17 cellular contexts compared by ENCODE assay signal in the genomic region with DNA sequence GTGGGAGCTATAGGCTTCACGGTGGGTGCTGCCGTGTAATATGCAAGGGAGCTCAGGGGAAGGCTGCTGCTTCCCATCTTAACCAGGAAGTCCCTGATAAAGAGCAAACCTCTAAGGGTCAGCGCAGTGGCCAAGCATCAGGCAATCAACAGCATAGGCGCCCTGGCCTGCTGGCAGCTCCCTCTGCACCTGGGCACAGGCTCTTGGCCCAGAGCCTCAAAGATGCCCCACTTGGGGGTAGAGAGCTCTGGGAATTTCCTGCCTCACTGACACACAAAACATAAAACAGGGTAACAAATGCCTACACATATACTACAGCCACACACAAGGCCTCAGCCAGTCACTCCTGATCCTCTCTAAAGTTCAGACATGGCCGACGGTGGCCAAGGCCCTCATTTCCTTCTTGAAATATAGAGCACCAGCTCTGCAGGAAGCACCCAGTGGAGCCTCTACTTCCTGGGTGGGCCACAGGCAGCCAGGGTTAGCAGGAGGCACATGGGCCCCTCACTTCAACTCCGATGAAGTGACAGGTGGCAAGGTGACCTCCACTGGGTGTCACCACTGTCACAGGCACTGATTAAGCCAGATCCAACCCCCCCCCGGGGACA. TPM values are rescaled to one million over a fixed set of nuclear protein-coding genes. Genes with fewer than 3 reads are reported as not detected.
DNase-seq lines count a peak whose midpoint lies in the region; ATAC-seq and TF ChIP-seq lines count a peak whose summit lies in the region.
"Had no signal": no experiment of that assay in that cellular context is flagged by ENCODE, and none has a peak within 500 bp of the region (broad histone marks: within the 10 kb centered on the region; RNA-seq: fewer than 3 reads in every experiment).

No MANE protein-coding gene starts in this region.

- H3K36me3 Mint-ChIP-seq in T-cell (peaks cover 47% of the 10 kb centered on the region), neural progenitor cell (peaks cover 8% of the 10 kb centered on the region)
- peaks cover 4% of the 10 kb centered on the region for H3K36me3 Mint-ChIP-seq in activated naive CD8-positive, alpha-beta T cell treated with anti-CD3 and anti-CD28 coated beads, Interleukin-2, amount 50 U/mL, for 24 hours (ENCODE audit: low read depth)

- CTCF ChIA-PET in T-cell (lab: Charles Lee), result no interaction called here

- H3K27me3 ChIP-seq in neural progenitor cell (no peaks in the 10 kb centered on the region), heart left ventricle (no peaks in the 10 kb centered on the region)

- H3K4me1 Mint-ChIP-seq in stimulated activated naive CD8-positive, alpha-beta T cell treated with anti-CD3 and anti-CD28 coated beads, Interleukin-15, amount 100 ng/mL, for 72 hours, result peaks cover 20% of the 10 kb centered on the region
- H3K4me1 Mint-ChIP-seq in T-cell (peaks cover 15 to 30% (median 16%) of the 10 kb centered on the region in 3 donors), neural progenitor cell (peaks cover 11% of the 10 kb centered on the region)
- H3K4me1 Mint-ChIP-seq in activated naive CD8-positive, alpha-beta T cell treated with anti-CD3 and anti-CD28 coated beads, Interleukin-2, amount 50 U/mL, for 24 hours, result peaks cover 7% of the 10 kb centered on the region

- no peaks in the 10 kb centered on the region for H3F3A ChIP-seq in neural progenitor cell (ENCODE audit: low read depth)

- 79 to 91% (median 85%) methylated on average over 6 to 8 of the region's 8 CpGs for WGBS in heart left ventricle, 4 donors

- no peak overlapping the region for H3K4me2 ChIP-seq in neural progenitor cell

- H3K36me3 ChIP-seq in neural progenitor cell (no peaks in the 10 kb centered on the region), heart left ventricle (peaks cover 0 to 19% (median 9%) of the 10 kb centered on the region in 9 donors)

- ATAC-seq in stimulated activated naive CD8-positive, alpha-beta T cell treated with anti-CD3 and anti-CD28 coated beads, Interleukin-15, amount 100 ng/mL, for 72 hours, result peak; percentile 42
- no peak for ATAC-seq in stimulated activated naive CD8-positive, alpha-beta T cell treated with anti-CD3 and anti-CD28 coated beads, Interleukin-15, Interleukin-2, amounts not matched to agents 100 U/mL and 50 U/mL, for 24 hours
- peak; percentile 14 to 48 (median 34) for ATAC-seq in T-cell (replicated peaks in 1 of 4)
- no peak for ATAC-seq in activated naive CD8-positive, alpha-beta T cell treated with anti-CD3 and anti-CD28 coated beads, Interleukin-2, amount 50 U/mL, for 24 hours
- ATAC-seq in heart left ventricle, result no peak
- ATAC-seq: SK-N-SH treated with all-trans-retinoic acid at 6 μM for 48 hours had no signal

- H3K9ac ChIP-seq in neural progenitor cell, result no peak overlapping the region
- H3K9ac ChIP-seq: GM23248 had no signal

- H3K9me3 ChIP-seq in neural progenitor cell (ENCODE audit: low read depth) (no peaks in the 10 kb centered on the region), heart left ventricle (no peaks in the 10 kb centered on the region)

- H3K27ac ChIP-seq in neural progenitor cell (no peak overlapping the region), heart left ventricle (no peak overlapping the region)
- H3K27ac ChIP-seq: GM23248 had no signal

- TF ChIP-seq CTCF in neural progenitor cell (IDR thresholded peaks at IDR 0.05) (no peak), heart left ventricle (IDR thresholded peaks at IDR 0.05) (no peak)

- no peaks in the 10 kb centered on the region for H3K9me3 Mint-ChIP-seq in stimulated activated naive CD8-positive, alpha-beta T cell treated with anti-CD3 and anti-CD28 coated beads, Interleukin-15, amount 100 ng/mL, for 72 hours
- no peaks in the 10 kb centered on the region for H3K9me3 Mint-ChIP-seq in T-cell
- no peaks in the 10 kb centered on the region for H3K9me3 Mint-ChIP-seq in activated naive CD8-positive, alpha-beta T cell treated with anti-CD3 and anti-CD28 coated beads, Interleukin-2, amount 50 U/mL, for 24 hours
- H3K9me3 Mint-ChIP-seq in neural progenitor cell, result no peaks in the 10 kb centered on the region

- no peaks in the 10 kb centered on the region for H4K20me1 ChIP-seq in neural progenitor cell (ENCODE audit: low read depth)

- H3K4me1 ChIP-seq in neural progenitor cell (peaks cover 12% of the 10 kb centered on the region), heart left ventricle (peaks cover 0 to 21% (median 1%) of the 10 kb centered on the region in 12 donors)

- no peaks in the 10 kb centered on the region for H3K27me3 Mint-ChIP-seq in stimulated activated naive CD8-positive, alpha-beta T cell treated with anti-CD3 and anti-CD28 coated beads, Interleukin-15, amount 100 ng/mL, for 72 hours
- H3K27me3 Mint-ChIP-seq in T-cell (no peaks in the 10 kb centered on the region), neural progenitor cell (ENCODE audit: insufficient read depth, low read depth) (no peaks in the 10 kb centered on the region)
- no peaks in the 10 kb centered on the region for H3K27me3 Mint-ChIP-seq in activated naive CD8-positive, alpha-beta T cell treated with anti-CD3 and anti-CD28 coated beads, Interleukin-2, amount 50 U/mL, for 24 hours

- H2AFZ ChIP-seq in neural progenitor cell (replicated peaks), result no peak overlapping the region
- H2AFZ ChIP-seq: GM23248 had no signal

- POLR2A ChIA-PET in T-cell (lab: Charles Lee), result no interaction called here

- peak overlapping the region; percentile 81 to 91 for H3K27ac Mint-ChIP-seq in stimulated activated naive CD8-positive, alpha-beta T cell treated with anti-CD3 and anti-CD28 coated beads, Interleukin-15, amount 100 ng/mL, for 72 hours
- no peak overlapping the region for H3K27ac Mint-ChIP-seq in T-cell
- peak overlapping the region; percentile 19 for H3K27ac Mint-ChIP-seq in activated naive CD8-positive, alpha-beta T cell treated with anti-CD3 and anti-CD28 coated beads, Interleukin-2, amount 50 U/mL, for 24 hours
- H3K27ac Mint-ChIP-seq in neural progenitor cell, result no peak overlapping the region

- intact Hi-C loops in heart left ventricle (cut with DNase I), result no loop called here

- peak overlapping the region in 1 of 2 donors; percentile 39 for H3K4me3 Mint-ChIP-seq in stimulated activated naive CD8-positive, alpha-beta T cell treated with anti-CD3 and anti-CD28 coated beads, Interleukin-15, amount 100 ng/mL, for 72 hours
- peak overlapping the region in 1 of 3 donors; percentile 7 for H3K4me3 Mint-ChIP-seq in T-cell
- H3K4me3 Mint-ChIP-seq in activated naive CD8-positive, alpha-beta T cell treated with anti-CD3 and anti-CD28 coated beads, Interleukin-2, amount 50 U/mL, for 24 hours, result no peak overlapping the region
- H3K4me3 Mint-ChIP-seq in neural progenitor cell, result no peak overlapping the region

- TF ChIP-seq POLR2A in heart left ventricle (IDR thresholded peaks at IDR 0.05), result no peak

- no peaks in the 10 kb centered on the region for H3K79me2 ChIP-seq in neural progenitor cell (ENCODE audit: low read depth)

- DNase-seq in stimulated activated naive CD8-positive, alpha-beta T cell treated with anti-CD3 and anti-CD28 coated beads, Interleukin-15, amount 100 ng/mL, for 72 hours, result no peak
- no peak for DNase-seq in stimulated activated naive CD8-positive, alpha-beta T cell treated with anti-CD3 and anti-CD28 coated beads, Interleukin-15, Interleukin-2, amounts not matched to agents 100 U/mL and 50 U/mL, for 24 hours
- DNase-seq in T-cell (no peak), mesenteric fat pad (ENCODE audit: low spot score) (no peak), neural progenitor cell (ENCODE audit: low spot score) (no peak), heart left ventricle (no peak), RPMI8226 (no peak)
- DNase-seq in activated naive CD8-positive, alpha-beta T cell treated with anti-CD3 and anti-CD28 coated beads, Interleukin-2, amount 50 U/mL, for 24 hours, result no peak
- DNase-seq: DMS79, GM23248, KG1, MM.1S, NCI-H1092 treated with DMSO at 0.1 percent for 48 hours, NCI-H2227 treated with DMSO at 0.1 percent for 48 hours, NCI-H526, SHP77 treated with DMSO at 0.1 percent for 48 hours had no signal

- no peak overlapping the region for H3K4me3 ChIP-seq in neural progenitor cell
- no peak overlapping the region for H3K4me3 ChIP-seq in heart left ventricle
- H3K4me3 ChIP-seq: GM23248 had no signal

RNA-seq across cellular contexts. Expression of a gene that starts 20.5 kb away (rescaled TPM):
- total RNA-seq in T-cell (10 to 100 TPM; 24.8 to 38.6 (median 34.5) TPM), mesenteric fat pad (35.7 TPM), neural progenitor cell (ENCODE audit: low replicate concordance) (24.9 and 52.3 TPM in 2 replicates), heart left ventricle (10 to 100 TPM; 33.3 to 57.6 (median 46.4) TPM)
- 10 to 100 TPM; 20.9 to 60.1 TPM for polyA plus RNA-seq in heart left ventricle

Comparison
In these comparisons a context has a peak if more than half of its experiments do, and no peak if none do; other contexts are left out.
1. ATAC-seq: peak in stimulated activated naive CD8-positive, alpha-beta T cell treated with anti-CD3 and anti-CD28 coated beads, Interleukin-15, amount 100 ng/mL, for 72 hours (single experiment) and T-cell (4 of 4); none in stimulated activated naive CD8-positive, alpha-beta T cell treated with anti-CD3 and anti-CD28 coated beads, Interleukin-15, Interleukin-2, amounts not matched to agents 100 U/mL and 50 U/mL, for 24 hours (single experiment), activated naive CD8-positive, alpha-beta T cell treated with anti-CD3 and anti-CD28 coated beads, Interleukin-2, amount 50 U/mL, for 24 hours (single experiment) and heart left ventricle (0 of 4).
2. H3K27ac Mint-ChIP-seq: peak in stimulated activated naive CD8-positive, alpha-beta T cell treated with anti-CD3 and anti-CD28 coated beads, Interleukin-15, amount 100 ng/mL, for 72 hours (2 of 2) and activated naive CD8-positive, alpha-beta T cell treated with anti-CD3 and anti-CD28 coated beads, Interleukin-2, amount 50 U/mL, for 24 hours (single experiment); none in T-cell (0 of 2) and neural progenitor cell (single experiment).